Comparison of ENCODE assay signal across 15 cellular contexts in the genomic region with DNA sequence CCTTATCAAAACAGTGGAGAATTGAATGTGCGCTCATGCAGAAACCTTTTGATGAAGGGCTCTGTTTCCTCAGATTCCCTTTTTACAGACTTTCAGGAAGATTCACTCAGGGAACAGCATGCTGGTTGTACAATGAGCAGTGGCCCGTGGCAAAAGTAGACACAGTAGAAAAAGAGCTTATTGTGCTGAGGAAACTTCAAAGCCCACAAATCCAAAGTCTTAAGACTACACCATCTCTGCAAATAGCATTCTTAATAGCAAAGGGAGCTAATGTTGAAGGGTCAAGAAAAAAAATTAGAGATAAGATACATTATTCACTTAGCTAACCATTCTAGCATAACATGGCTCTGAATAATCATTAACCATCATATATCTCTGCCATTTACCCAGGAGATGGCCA.
"Had no signal": no experiment of that assay in that cellular context is flagged by ENCODE, and none has a peak within 500 bp of the region (broad histone marks: within the 10 kb centered on the region; RNA-seq: fewer than 3 reads in every experiment).

No MANE protein-coding gene starts in this region.

- H3K27me3 Mint-ChIP-seq: activated naive CD8-positive, alpha-beta T cell had no signal

- H3K36me3 ChIP-seq: left lung, neutrophil, tibial artery had no signal

- H3K4me3 Mint-ChIP-seq: activated naive CD8-positive, alpha-beta T cell had no signal

- H3K4me1 ChIP-seq: body of pancreas, left lung, tibial artery had no signal

- H3K36me3 Mint-ChIP-seq: activated naive CD8-positive, alpha-beta T cell had no signal

- H3K9me3 ChIP-seq: body of pancreas, left lung, neutrophil, tibial artery had no signal

- H3K27ac ChIP-seq: body of pancreas, dorsolateral prefrontal cortex, left lung, neutrophil, tibial artery had no signal

- H3K27me3 ChIP-seq: body of pancreas, dorsolateral prefrontal cortex, left lung, neutrophil, tibial artery had no signal

- H3K4me3 ChIP-seq: body of pancreas, dorsolateral prefrontal cortex, left lung, tibial artery had no signal

- H3K27ac Mint-ChIP-seq: activated naive CD8-positive, alpha-beta T cell had no signal

- DNase-seq: activated CD4-positive, alpha-beta T cell treated with anti-CD3 and anti-CD28 coated beads, Interleukin-2, amount 50 U/mL, for 1 hour; activated CD8-positive, alpha-beta memory T cell treated with anti-CD3 and anti-CD28 coated beads for 24 hours; body of pancreas; dorsolateral prefrontal cortex; foreskin fibroblast; glutamatergic neuron; hippocampal formation; left lung; stimulated activated CD4-positive, alpha-beta T cell treated with anti-CD3 and anti-CD28 coated beads, Interleukin-12 subunit alpha, Interleukin-12 subunit beta, amount 100 ng/mL, for 4 hours; stimulated activated CD4-positive, alpha-beta T cell treated with anti-CD3 and anti-CD28 coated beads, Interleukin-1b, Interleukin-23, amount 100 ng/mL, for 48 hours; stimulated activated naive CD4-positive, alpha-beta T cell treated with Interleukin-2 at 50 U/mL for 16 hours; T1000; tibial artery had no signal
